Comparison of ENCODE assay signal across 22 cellular contexts in genomic region chr10:94023909-94024308, GRCh38.
"Had no signal": no experiment of that assay in that cellular context is flagged by ENCODE, and none has a peak within 500 bp of the region (broad histone marks: within the 10 kb centered on the region; RNA-seq: fewer than 3 reads in every experiment).

No MANE protein-coding gene starts in this region.

- H3K27me3 ChIP-seq: heart left ventricle, neutrophil, ovary, right atrium auricular region, sigmoid colon, stomach had no signal

- H3K27ac Mint-ChIP-seq: naive thymus-derived CD4-positive, alpha-beta T cell had no signal

- H3K36me3 ChIP-seq: heart left ventricle, neutrophil, ovary, right atrium auricular region, sigmoid colon, stomach, thoracic aorta had no signal

- H3K4me1 Mint-ChIP-seq: naive thymus-derived CD4-positive, alpha-beta T cell had no signal

- H3K27ac ChIP-seq: coronary artery, heart left ventricle, left ventricle myocardium inferior, neutrophil, ovary, right atrium auricular region, sigmoid colon, skin epidermis, stomach, thoracic aorta had no signal

- ATAC-seq: esophagus mucosa; heart left ventricle; naive thymus-derived CD4-positive, alpha-beta T cell had no signal

- DNase-seq: effector CD4-positive, alpha-beta T cell; heart left ventricle; hippocampal formation; kidney glomerular epithelial cell; left ventricle myocardium inferior; mesenchymal stem cell; midbrain; naive thymus-derived CD4-positive, alpha-beta T cell; ovary; sigmoid colon; stimulated activated CD4-positive, alpha-beta T cell treated with anti-CD3 and anti-CD28 coated beads, Interleukin-12 subunit alpha, Interleukin-12 subunit beta, amount 100 ng/mL, for 4 hours; stimulated activated naive CD4-positive, alpha-beta T cell; stomach; substantia nigra; trophoblast cell had no signal

- H3K4me3 ChIP-seq: coronary artery, heart left ventricle, left ventricle myocardium inferior, lung, ovary, right atrium auricular region, sigmoid colon, skin epidermis, stomach, thoracic aorta had no signal

- H3K9me3 ChIP-seq: neutrophil, ovary had no signal

- H3K4me3 Mint-ChIP-seq: naive thymus-derived CD4-positive, alpha-beta T cell had no signal

- H3K4me1 ChIP-seq: left ventricle myocardium inferior, sigmoid colon had no signal
